16 cellular contexts compared by ENCODE assay signal in the genomic region with DNA sequence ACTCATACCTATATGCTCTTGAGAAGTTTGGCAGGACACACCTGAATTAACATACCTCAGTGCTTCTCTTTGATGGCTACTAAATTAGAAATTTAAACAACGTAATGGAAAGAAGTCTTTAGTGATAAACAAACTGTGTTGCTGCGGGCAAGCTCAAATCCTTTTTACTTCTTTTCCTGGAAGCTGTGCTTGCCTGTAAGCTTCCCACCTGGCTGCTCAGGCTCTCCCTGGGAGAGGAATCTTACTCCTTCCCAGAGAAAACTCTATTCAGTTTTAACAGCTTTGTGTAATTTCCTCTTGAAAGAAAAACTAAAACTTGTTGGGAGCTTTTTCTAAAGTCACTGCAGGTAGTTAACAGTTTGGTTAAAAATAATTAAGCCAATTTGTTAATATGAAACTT.
DNase-seq lines count a peak whose midpoint lies in the region; ATAC-seq and TF ChIP-seq lines count a peak whose summit lies in the region.
"Had no signal": no experiment of that assay in that cellular context is flagged by ENCODE, and none has a peak within 500 bp of the region (broad histone marks: within the 10 kb centered on the region; RNA-seq: fewer than 3 reads in every experiment).

No MANE protein-coding gene starts in this region.

- H3K23me2 ChIP-seq in H9 (ENCODE audit: insufficient read length, low read depth, low read length, poor library complexity, severe bottlenecking) = no peaks in the 10 kb centered on the region

- no peaks in the 10 kb centered on the region for H3K27me3 Mint-ChIP-seq in H9 (ENCODE audit: low read depth)
- H3K27me3 Mint-ChIP-seq in nephron (ENCODE audit: low read depth) = no peaks in the 10 kb centered on the region
- H3K27me3 Mint-ChIP-seq in glutamatergic neuron (ENCODE audit: unreplicated experiment) = no peaks in the 10 kb centered on the region
- H3K27me3 Mint-ChIP-seq: B cell; CD4-positive, alpha-beta T cell; IgD-negative memory B cell had no signal

- H4K91ac ChIP-seq in H9 (ENCODE audit: insufficient read length, low read depth, low read length) = no peak overlapping the region

- DNase-seq in H9 (no peak), epithelial cell of proximal tubule (ENCODE audit: low read depth) (peak; percentile 15), glutamatergic neuron (no peak), middle frontal gyrus (ENCODE audit: extremely low spot score, low spot score) (no peak)
- DNase-seq: C1 segment of cervical spinal cord; Calu3; CD4-positive, alpha-beta T cell; DMS 273 treated with DMSO at 0.1 percent for 48 hours; HCEC 1CT; HFFc6 had no signal

- H3K4me3 Mint-ChIP-seq in H9 (no peak overlapping the region), nephron (no peak overlapping the region), glutamatergic neuron (ENCODE audit: unreplicated experiment) (no peak overlapping the region)
- H3K4me3 Mint-ChIP-seq: B cell; CD4-positive, alpha-beta T cell; HFFc6; IgD-negative memory B cell had no signal

- H2BK15ac ChIP-seq in H9 (ENCODE audit: low read depth, low read length) = no peak overlapping the region

- H3K23ac ChIP-seq in H9 (ENCODE audit: insufficient read length, low read depth, low read length) = no peak overlapping the region

- H3K36me3 Mint-ChIP-seq in H9 (ENCODE audit: insufficient read depth in 1 of 3, low read depth in 3 of 3) (no peaks in the 10 kb centered on the region), nephron (ENCODE audit: low read depth) (no peaks in the 10 kb centered on the region), glutamatergic neuron (ENCODE audit: unreplicated experiment) (no peaks in the 10 kb centered on the region)
- H3K36me3 Mint-ChIP-seq: IgD-negative memory B cell had no signal

- H3K27ac ChIP-seq in H9 (ENCODE audit: insufficient read length, low read depth, low read length) (no peak overlapping the region), OCI-LY3 (ENCODE audit: low read length) (no peak overlapping the region)

- no peak for TF ChIP-seq CTCF in H9 (conservative IDR thresholded peaks at IDR 0.05)
- TF ChIP-seq CTCF in OCI-LY3 (IDR thresholded peaks at IDR 0.05; ENCODE audit: low read depth, low read length) = no peak
- no peak for TF ChIP-seq CTCF in epithelial cell of proximal tubule (conservative IDR thresholded peaks at IDR 0.05; ENCODE audit: low read depth, low read length)
- TF ChIP-seq CTCF in nephron (IDR thresholded peaks at IDR 0.05; ENCODE audit: unreplicated experiment in 3 of 3) = no peak
- no peak for TF ChIP-seq CTCF in glutamatergic neuron (IDR thresholded peaks at IDR 0.05; ENCODE audit: partially characterized antibody, unreplicated experiment)

- H3K4me1 Mint-ChIP-seq in H9 (peaks cover 12 to 15% of the 10 kb centered on the region in 2 experiments), nephron (peaks cover 10% of the 10 kb centered on the region), glutamatergic neuron (ENCODE audit: low read depth, unreplicated experiment) (peaks cover 12% of the 10 kb centered on the region)
- H3K4me1 Mint-ChIP-seq: B cell, IgD-negative memory B cell had no signal

- H3K9me3 ChIP-seq in H9 (ENCODE audit: control insufficient read depth, low read depth, low read length) (no peaks in the 10 kb centered on the region), OCI-LY3 (ENCODE audit: insufficient read depth, low read length) (no peaks in the 10 kb centered on the region)

- H3K9me3 Mint-ChIP-seq in H9 (no peaks in the 10 kb centered on the region), nephron (no peaks in the 10 kb centered on the region), glutamatergic neuron (ENCODE audit: unreplicated experiment) (no peaks in the 10 kb centered on the region)
- H3K9me3 Mint-ChIP-seq: CD4-positive, alpha-beta T cell had no signal

- no peak overlapping the region for H3K9ac ChIP-seq in H9 (ENCODE audit: extremely low read depth, insufficient read length, low read length)
- H3K9ac ChIP-seq in OCI-LY3 (ENCODE audit: low read length) = no peak overlapping the region

- H4K5ac ChIP-seq in H9 (ENCODE audit: insufficient read length, low read depth, low read length) = no peak overlapping the region

- no peak overlapping the region for H3K56ac ChIP-seq in H9 (ENCODE audit: insufficient read length, low read depth, low read length)

- H3K79me2 ChIP-seq in H9 (ENCODE audit: insufficient read depth, low read length) (no peaks in the 10 kb centered on the region), OCI-LY3 (ENCODE audit: low read length) (no peaks in the 10 kb centered on the region)

- no peak overlapping the region for H2AK5ac ChIP-seq in H9 (ENCODE audit: insufficient read length, low read length)

- no CpG with 5 or more reads among the region's 2 CpGs for WGBS in H9 (ENCODE audit: extremely low coverage, insufficient read length, low lambda C conversion rate)

- no peak overlapping the region for H2BK20ac ChIP-seq in H9 (ENCODE audit: low read depth, low read length, poor library complexity, severe bottlenecking)

- no peaks in the 10 kb centered on the region for H3K4me1 ChIP-seq in H9 (ENCODE audit: insufficient read depth, low read length)
- H3K4me1 ChIP-seq in OCI-LY3 (ENCODE audit: low read length) = peaks cover 36% of the 10 kb centered on the region

- H3K27me3 ChIP-seq in H9 (ENCODE audit: insufficient read depth, low read length) (no peaks in the 10 kb centered on the region), OCI-LY3 (ENCODE audit: low read depth, low read length) (no peaks in the 10 kb centered on the region)

- H4K8ac ChIP-seq in H9 (replicated peaks; ENCODE audit: insufficient read length, low read depth, low read length) = no peak overlapping the region

- no peaks in the 10 kb centered on the region for H4K20me1 ChIP-seq in H9 (ENCODE audit: control insufficient read depth, insufficient read depth, insufficient read length)
- H4K20me1 ChIP-seq in OCI-LY3 (ENCODE audit: insufficient read depth, low read length) = no peaks in the 10 kb centered on the region

- H3K4me3 ChIP-seq in OCI-LY3 (ENCODE audit: low read length) (no peak overlapping the region), epithelial cell of proximal tubule (ENCODE audit: low read depth, low read length) (no peak overlapping the region)
- H3K4me3 ChIP-seq: GM12878 had no signal

- no peak overlapping the region for H3K14ac ChIP-seq in H9 (ENCODE audit: insufficient read depth, low read length)

- H2BK120ac ChIP-seq in H9 (ENCODE audit: low read depth, low read length, poor library complexity, severe bottlenecking) = no peak overlapping the region

- no peak overlapping the region for H3K4me2 ChIP-seq in H9 (ENCODE audit: insufficient read depth, insufficient read length, low read length)
- peak overlapping the region; percentile 16; the same call in 1 of the 2 replicates for H3K4me2 ChIP-seq in OCI-LY3 (ENCODE audit: low read length)

- H3T11ph ChIP-seq in H9 (ENCODE audit: low read length) = no peak overlapping the region

- H3K4ac ChIP-seq in H9 (ENCODE audit: low read depth, low read length) = no peak overlapping the region

- H2AFZ ChIP-seq in H9 (ENCODE audit: low read length) (no peak overlapping the region), OCI-LY3 (ENCODE audit: low read depth, low read length) (no peak overlapping the region)

- H3K18ac ChIP-seq in H9 (ENCODE audit: insufficient read length, low read depth, low read length) = no peak overlapping the region

- H3K36me3 ChIP-seq in OCI-LY3 (replicated peaks; ENCODE audit: low read depth, low read length) = no peaks in the 10 kb centered on the region

- no peak overlapping the region for H2BK12ac ChIP-seq in H9 (ENCODE audit: insufficient read length, low read depth, low read length)

- ATAC-seq in HG02981 (IDR thresholded peaks at IDR 0.05; ENCODE audit: unreplicated experiment) = no peak

- H3K79me1 ChIP-seq in H9 (ENCODE audit: insufficient read depth, low read depth, low read length, poor library complexity, severe bottlenecking) = no peaks in the 10 kb centered on the region

- no peak overlapping the region for H2BK5ac ChIP-seq in H9 (ENCODE audit: insufficient read length, low read length)

- H3K27ac Mint-ChIP-seq in H9 (peak overlapping the region in 2 of 3 experiments; percentile 18 to 52; a peak in 1 of 7 replicates), nephron (peak overlapping the region; percentile 82 to 94 (median 93)), glutamatergic neuron (ENCODE audit: unreplicated experiment) (no peak overlapping the region)
- H3K27ac Mint-ChIP-seq: B cell; CD4-positive, alpha-beta T cell; HFFc6; IgD-negative memory B cell had no signal
